In genomic region chr6:161459008-161459407, GRCh38 we compare ENCODE assay signal across 23 cellular contexts.
DNase-seq lines count a peak whose midpoint lies in the region; ATAC-seq and TF ChIP-seq lines count a peak whose summit lies in the region.
"Had no signal": no experiment of that assay in that cellular context is flagged by ENCODE, and none has a peak within 500 bp of the region (broad histone marks: within the 10 kb centered on the region; RNA-seq: fewer than 3 reads in every experiment).

No MANE protein-coding gene starts in this region.

- ATAC-seq in SK-N-SH treated with all-trans-retinoic acid at 6 μM for 48 hours, result no peak
- ATAC-seq: HCT116, heart left ventricle, HepG2, left colon had no signal

- H3K27ac ChIP-seq in CD4-positive, alpha-beta memory T cell (ENCODE audit: low read depth, low read length), result no peak overlapping the region
- no peak overlapping the region for H3K27ac ChIP-seq in spleen
- H3K27ac ChIP-seq: heart left ventricle, SJSA1, thoracic aorta had no signal

- intact Hi-C loops in CD4-positive, alpha-beta memory T cell (cut with micrococcal nuclease), result no loop called here
- intact Hi-C loops in spleen (cut with DNase I; ENCODE audit: low total_unique reads), result no loop called here

- no peak overlapping the region for H3K4me3 Mint-ChIP-seq in CD4-positive, alpha-beta memory T cell
- H3K4me3 Mint-ChIP-seq in mesothelial cell of epicardium, result no peak overlapping the region
- H3K4me3 Mint-ChIP-seq: activated naive CD8-positive, alpha-beta T cell; memory B cell had no signal

- peaks cover 7 to 21% (median 13%) of the 10 kb centered on the region in 4 donors for H3K4me1 Mint-ChIP-seq in CD4-positive, alpha-beta memory T cell
- H3K4me1 Mint-ChIP-seq in mesothelial cell of epicardium, result peaks cover 24% of the 10 kb centered on the region
- H3K4me1 Mint-ChIP-seq: memory B cell, naive B cell had no signal

- POLR2A ChIA-PET in CD4-positive, alpha-beta memory T cell (lab: Charles Lee; ENCODE audit: partially characterized antibody), result no interaction called here

- H3K4me3 ChIP-seq in CD4-positive, alpha-beta memory T cell (ENCODE audit: low read length in 2 of 2), result no peak overlapping the region
- no peak overlapping the region for H3K4me3 ChIP-seq in spleen
- H3K4me3 ChIP-seq: heart left ventricle, SJSA1, thoracic aorta had no signal

- no peak for TF ChIP-seq POLR2A in spleen (IDR thresholded peaks at IDR 0.05)

- CTCF ChIA-PET in CD4-positive, alpha-beta memory T cell (lab: Charles Lee; ENCODE audit: partially characterized antibody), result interaction anchor here (1.2 to 1.4 kb wide), 2 partner anchors 9 to 16 kb away, joined by 3 read pairs; no protein-coding TSS in a partner anchor

- no peaks in the 10 kb centered on the region for H3K9me3 ChIP-seq in CD4-positive, alpha-beta memory T cell (ENCODE audit: control insufficient read depth in 1 of 2, low read length in 2 of 2)
- H3K9me3 ChIP-seq in spleen, result no peaks in the 10 kb centered on the region
- H3K9me3 ChIP-seq: heart left ventricle, SJSA1, thoracic aorta had no signal

- H3K27me3 Mint-ChIP-seq in CD4-positive, alpha-beta memory T cell, result no peaks in the 10 kb centered on the region
- no peaks in the 10 kb centered on the region for H3K27me3 Mint-ChIP-seq in mesothelial cell of epicardium (ENCODE audit: low read depth)
- H3K27me3 Mint-ChIP-seq: memory B cell had no signal

- no peaks in the 10 kb centered on the region for H3K36me3 Mint-ChIP-seq in CD4-positive, alpha-beta memory T cell
- no peaks in the 10 kb centered on the region for H3K36me3 Mint-ChIP-seq in mesothelial cell of epicardium
- H3K36me3 Mint-ChIP-seq: memory B cell, naive B cell had no signal

- H3K4me1 ChIP-seq in CD4-positive, alpha-beta memory T cell (ENCODE audit: insufficient read depth, low read length), result peaks cover 13% of the 10 kb centered on the region
- H3K4me1 ChIP-seq in spleen, result peaks cover 0 to 4% (median 0%) of the 10 kb centered on the region in 6 donors
- H3K4me1 ChIP-seq: heart left ventricle, SJSA1 had no signal

- H3K9me3 Mint-ChIP-seq in CD4-positive, alpha-beta memory T cell, result peaks cover 0 to 3% (median 0%) of the 10 kb centered on the region in 8 donors
- peaks cover 3% of the 10 kb centered on the region for H3K9me3 Mint-ChIP-seq in mesothelial cell of epicardium
- H3K9me3 Mint-ChIP-seq: memory B cell had no signal

- DNase-seq in CD4-positive, alpha-beta memory T cell, result no peak
- DNase-seq in DMS53 (lab: John Stamatoyannopoulos, UW), result peak; percentile 41
- no peak for DNase-seq in mesothelial cell of epicardium (ENCODE audit: low spot score in 2 of 2, unreplicated experiment in 2 of 2)
- no peak for DNase-seq in NCI-H226
- DNase-seq in hippocampal formation (lab: John Stamatoyannopoulos, UW), result no peak
- DNase-seq in spleen, result no peak
- DNase-seq: activated CD4-positive, alpha-beta T cell treated with anti-CD3 and anti-CD28 coated beads for 1 hour; foreskin fibroblast; heart left ventricle; left colon; naive B cell; NCI-H1048; NCI-H187 treated with DMSO at 0.1 percent for 48 hours; NCI-H345; stimulated activated CD4-positive, alpha-beta T cell treated with anti-CD3 and anti-CD28 coated beads, Interleukin-4, amount 100 ng/mL, for 24 hours; stimulated activated naive CD4-positive, alpha-beta T cell had no signal

- WGBS in spleen, 5 donors, result 6 to 33% (median 9%) methylated on average over 1 of the region's 1 CpG

- no peaks in the 10 kb centered on the region for H3K36me3 ChIP-seq in CD4-positive, alpha-beta memory T cell (ENCODE audit: insufficient read depth, low read length)
- no peaks in the 10 kb centered on the region for H3K36me3 ChIP-seq in spleen
- H3K36me3 ChIP-seq: heart left ventricle, SJSA1, thoracic aorta had no signal

- H3K27me3 ChIP-seq in CD4-positive, alpha-beta memory T cell (ENCODE audit: insufficient read depth, low read length), result no peaks in the 10 kb centered on the region
- H3K27me3 ChIP-seq in spleen (replicated peaks in 1 of 7), result no peaks in the 10 kb centered on the region
- H3K27me3 ChIP-seq: heart left ventricle, SJSA1 had no signal

- peak overlapping the region in 5 of 7 donors; percentile 31 to 65 (median 43) for H3K27ac Mint-ChIP-seq in CD4-positive, alpha-beta memory T cell
- H3K27ac Mint-ChIP-seq in mesothelial cell of epicardium, result peak overlapping the region; percentile 56
- H3K27ac Mint-ChIP-seq: activated naive CD8-positive, alpha-beta T cell; memory B cell had no signal

- TF ChIP-seq CTCF in mesothelial cell of epicardium (IDR thresholded peaks at IDR 0.05; ENCODE audit: unreplicated experiment), result no peak
- TF ChIP-seq CTCF in spleen (IDR thresholded peaks at IDR 0.05 in 8 of 11, conservative IDR thresholded peaks at IDR 0.05 in 3 of 11), result no peak

TF ChIP-seq in SK-N-SH treated with all-trans-retinoic acid at 6 μM for 48 hours, 23 proteins besides CTCF, POLR2A, EP300 and RAD21:
- TF ChIP-seq TOX (CRISPR knock-in tag; IDR thresholded peaks at IDR 0.05; ENCODE audit: borderline replicate concordance) (no peak), CSRNP3 (CRISPR knock-in tag; IDR thresholded peaks at IDR 0.05) (no peak), ISL1 (CRISPR knock-in tag; IDR thresholded peaks at IDR 0.05) (0 out of 2 replicates have a peak, but pooled peaks have one; percentile 7), POU6F1 (CRISPR knock-in tag; IDR thresholded peaks at IDR 0.05; ENCODE audit: borderline replicate concordance, low read depth) (no peak)
